14 cellular contexts compared by ENCODE assay signal in genomic region chr3:149596136-149596770, GRCh38.
DNase-seq lines count a peak whose midpoint lies in the region; ATAC-seq, FAIRE-seq and TF ChIP-seq lines count a peak whose summit lies in the region.
"Had no signal": no experiment of that assay in that cellular context is flagged by ENCODE, and none has a peak within 500 bp of the region (broad histone marks: within the 10 kb centered on the region; RNA-seq: fewer than 3 reads in every experiment).

No MANE protein-coding gene starts in this region.

- H3K27me3 ChIP-seq in ACC112 (ENCODE audit: insufficient read depth, low read length) (no peaks in the 10 kb centered on the region), MG63 (no peaks in the 10 kb centered on the region), endothelial cell of umbilical vein (ENCODE audit: control insufficient read depth in 2 of 2, insufficient read depth in 2 of 2, low read length in 2 of 2) (no peaks in the 10 kb centered on the region)

- CTCF ChIA-PET in endothelial cell of umbilical vein (lab: Charles Lee), result interaction anchor here (0.6 to 1.9 kb wide), 6 partner anchors 10 to 122 kb away, joined by 3 to 6 read pairs (median 4); no protein-coding TSS in a partner anchor

- H3K27me3 Mint-ChIP-seq in nephron (ENCODE audit: low read depth), result no peaks in the 10 kb centered on the region
- no peaks in the 10 kb centered on the region for H3K27me3 Mint-ChIP-seq in activated T-cell treated with anti-CD3 and anti-CD28 coated beads, Interleukin-2, amount 50 U/mL, for 4 hours (ENCODE audit: low read depth)
- H3K27me3 Mint-ChIP-seq: natural killer cell treated with Interleukin-12 subunit alpha and Interleukin-12 subunit beta and Interleukin-15 and Interleukin-18, amount 100 ng/mL, for 72 hours had no signal

- TF ChIP-seq CTCF in endothelial cell of umbilical vein (IDR thresholded peaks at IDR 0.05; ENCODE audit: extremely low read depth in 1 of 2, insufficient read depth in 1 of 2, low read depth in 1 of 2, low read length in 2 of 2), result no peak
- TF ChIP-seq CTCF in nephron (IDR thresholded peaks at IDR 0.05; ENCODE audit: unreplicated experiment in 3 of 3), result no peak

- H3K9ac ChIP-seq in endothelial cell of umbilical vein (replicated peaks; ENCODE audit: extremely low read depth, insufficient read depth, low read length), result no peak overlapping the region

- H3K36me3 ChIP-seq in ACC112 (ENCODE audit: insufficient read depth, low read length) (no peaks in the 10 kb centered on the region), MG63 (peaks cover 31% of the 10 kb centered on the region), endothelial cell of umbilical vein (ENCODE audit: control insufficient read depth in 2 of 2, extremely low read depth in 1 of 2, insufficient read depth in 2 of 2, low read length in 2 of 2) (peaks cover 2 to 3% of the 10 kb centered on the region in 2 experiments)

- H2AFZ ChIP-seq in ACC112 (ENCODE audit: low read length, unreplicated experiment) (no peak overlapping the region), endothelial cell of umbilical vein (ENCODE audit: low read depth, low read length) (no peak overlapping the region)

- TF ChIP-seq POLR2A in endothelial cell of umbilical vein (IDR thresholded peaks at IDR 0.05; ENCODE audit: low read depth, low read length), result no peak

- H3K4me1 ChIP-seq in ACC112 (ENCODE audit: control insufficient read depth, insufficient read depth, low read length, unreplicated experiment) (peaks cover 28% of the 10 kb centered on the region), endothelial cell of umbilical vein (ENCODE audit: control insufficient read depth, extremely low read depth, insufficient read depth, low read length) (peaks cover 89% of the 10 kb centered on the region)

- H3K79me2 ChIP-seq in ACC112 (ENCODE audit: control insufficient read depth, insufficient read depth, low read length, unreplicated experiment), result peaks cover 52% of the 10 kb centered on the region
- peaks cover 88% of the 10 kb centered on the region for H3K79me2 ChIP-seq in endothelial cell of umbilical vein (ENCODE audit: control insufficient read depth, insufficient read depth, low read length)

- peaks cover 54% of the 10 kb centered on the region for H3K4me1 Mint-ChIP-seq in nephron
- H3K4me1 Mint-ChIP-seq in activated T-cell treated with anti-CD3 and anti-CD28 coated beads, Interleukin-2, amount 50 U/mL, for 4 hours (ENCODE audit: low read depth), result no peaks in the 10 kb centered on the region

- intact Hi-C loops in endothelial cell of umbilical vein (cut with micrococcal nuclease), result no loop called here

- H4K20me1 ChIP-seq in endothelial cell of umbilical vein (replicated peaks; ENCODE audit: control insufficient read depth, extremely low read depth, insufficient read depth, low read length), result no peaks in the 10 kb centered on the region

- peak; percentile 54 for FAIRE-seq in endothelial cell of umbilical vein (lab: Jason Lieb, UNC)

- no peaks in the 10 kb centered on the region for H3K9me3 ChIP-seq in MG63
- H3K9me3 ChIP-seq in endothelial cell of umbilical vein (replicated peaks; ENCODE audit: control insufficient read depth, insufficient read depth, low read length), result no peaks in the 10 kb centered on the region

- POLR2A ChIA-PET in endothelial cell of umbilical vein (lab: Charles Lee), result interaction anchor here (0.6 to 1.0 kb wide), 3 partner anchors 17 to 42 kb away, joined by 3 to 7 read pairs (median 3); no protein-coding TSS in a partner anchor

- no peaks in the 10 kb centered on the region for H3K9me1 ChIP-seq in endothelial cell of umbilical vein (replicated peaks; ENCODE audit: control insufficient read depth, extremely low read depth, insufficient read depth, low read length)

- BruUV-seq in endothelial cell of umbilical vein (replicated peaks; lab: Mats Ljungman, UMichigan), result no TSS peak

- H3K4me3 ChIP-seq in ACC112 (ENCODE audit: low read depth, low read length) (peak overlapping the region; percentile 54), MG63 (no peak overlapping the region), endothelial cell of umbilical vein (replicated peaks in 1 of 3; ENCODE audit: insufficient read depth in 1 of 3, low read depth in 1 of 3, low read length in 3 of 3) (no peak overlapping the region)

- dilution Hi-C loops in endothelial cell of umbilical vein (cut with MboI; ENCODE audit: extremely low pct_ligation_motif_present, low sequenced_read_pairs), result no loop called here

- no peak overlapping the region for H3K4me3 Mint-ChIP-seq in nephron
- H3K4me3 Mint-ChIP-seq in activated T-cell treated with anti-CD3 and anti-CD28 coated beads, Interleukin-2, amount 50 U/mL, for 4 hours, result no peak overlapping the region
- H3K4me3 Mint-ChIP-seq: brain; natural killer cell treated with Interleukin-12 subunit alpha and Interleukin-12 subunit beta and Interleukin-15 and Interleukin-18, amount 100 ng/mL, for 72 hours had no signal

- H3K27ac ChIP-seq in ACC112 (ENCODE audit: low read depth, low read length) (peak overlapping the region; percentile 50), endothelial cell of umbilical vein (ENCODE audit: insufficient read depth, low read depth, low read length) (peak overlapping the region; percentile 8)

- ATAC-seq in GM21737 (IDR thresholded peaks at IDR 0.05; ENCODE audit: unreplicated experiment) (no peak), HG03432 (IDR thresholded peaks at IDR 0.05; ENCODE audit: unreplicated experiment) (no peak), HG03469 (IDR thresholded peaks at IDR 0.05; ENCODE audit: unreplicated experiment) (no peak)
- ATAC-seq in activated T-cell treated with anti-CD3 and anti-CD28 coated beads, Interleukin-2, amount 50 U/mL, for 4 hours, result no peak
- ATAC-seq: natural killer cell treated with Interleukin-12 subunit alpha and Interleukin-12 subunit beta and Interleukin-15 and Interleukin-18, amount 100 ng/mL, for 72 hours had no signal

- H3K27ac Mint-ChIP-seq in nephron, result peak overlapping the region in 2 of 3 experiments; percentile 65 to 76
- H3K27ac Mint-ChIP-seq: natural killer cell treated with Interleukin-12 subunit alpha and Interleukin-12 subunit beta and Interleukin-15 and Interleukin-18, amount 100 ng/mL, for 72 hours had no signal

- DNase-seq in MG63 (peak; percentile 61), endothelial cell of umbilical vein (ENCODE audit: low read depth, low spot score) (peak; percentile 82)
- no peak for DNase-seq in activated T-cell treated with anti-CD3 and anti-CD28 coated beads, Interleukin-2, amount 50 U/mL, for 4 hours
- DNase-seq: activated CD4-positive, CD25-positive, alpha-beta regulatory T cell treated with anti-CD3 and anti-CD28 coated beads, Interleukin-2, amount 50 U/mL, for 72 hours; activated T-cell treated with anti-CD3 and anti-CD28 coated beads, Interleukin-2, amount 50 U/mL, for 48 hours; NCI-H187; NK-92 treated with Interleukin-12 subunit alpha and Interleukin-12 subunit beta, amount 100 ng/mL, for 24 hours had no signal

- no peaks in the 10 kb centered on the region for H3K9me3 Mint-ChIP-seq in nephron
- no peaks in the 10 kb centered on the region for H3K9me3 Mint-ChIP-seq in activated T-cell treated with anti-CD3 and anti-CD28 coated beads, Interleukin-2, amount 50 U/mL, for 4 hours
- H3K9me3 Mint-ChIP-seq: natural killer cell treated with Interleukin-12 subunit alpha and Interleukin-12 subunit beta and Interleukin-15 and Interleukin-18, amount 100 ng/mL, for 72 hours had no signal

- H3K36me3 Mint-ChIP-seq in nephron (ENCODE audit: low read depth), result no peaks in the 10 kb centered on the region
- H3K36me3 Mint-ChIP-seq in activated T-cell treated with anti-CD3 and anti-CD28 coated beads, Interleukin-2, amount 50 U/mL, for 4 hours (ENCODE audit: insufficient read depth), result no peaks in the 10 kb centered on the region
- H3K36me3 Mint-ChIP-seq: natural killer cell treated with Interleukin-12 subunit alpha and Interleukin-12 subunit beta and Interleukin-15 and Interleukin-18, amount 100 ng/mL, for 72 hours had no signal

- no peak overlapping the region for H3K4me2 ChIP-seq in endothelial cell of umbilical vein (ENCODE audit: insufficient read depth, low read length)

TF ChIP-seq in endothelial cell of umbilical vein, 7 proteins besides CTCF, POLR2A, EP300 and RAD21:
- TF ChIP-seq FOS (IDR thresholded peaks at IDR 0.05; ENCODE audit: borderline replicate concordance, insufficient read depth, low read length), result no peak
- no peak for TF ChIP-seq JUN (IDR thresholded peaks at IDR 0.05; ENCODE audit: borderline replicate concordance, insufficient read depth, insufficient read length, low read depth)
- no peak for TF ChIP-seq GATA2 (IDR thresholded peaks at IDR 0.05; ENCODE audit: insufficient read depth, insufficient read length, low read depth, low read length)
- no peak for TF ChIP-seq EZH2 (IDR thresholded peaks at IDR 0.05; ENCODE audit: borderline replicate concordance, low read depth, low read length, severe bottlenecking)
- TF ChIP-seq MYC (IDR thresholded peaks at IDR 0.05; ENCODE audit: low read depth, low read length), result no peak
- TF ChIP-seq MAX (IDR thresholded peaks at IDR 0.05; ENCODE audit: insufficient read depth, insufficient read length), result no peak
- TF ChIP-seq POLR2AphosphoS5 (IDR thresholded peaks at IDR 0.05; ENCODE audit: insufficient read depth, low read depth, low read length), result no peak
TF ChIP-seq in endothelial cell of umbilical vein: peak in this region for 0.
